ENCODE assay signal across 20 cellular contexts in genomic region chr20:54065601-54066038, GRCh38. TPM values are rescaled to one million over a fixed set of nuclear protein-coding genes. Genes with fewer than 3 reads are reported as not detected.
DNase-seq lines count a peak whose midpoint lies in the region; ATAC-seq and TF ChIP-seq lines count a peak whose summit lies in the region.
"Had no signal": no experiment of that assay in that cellular context is flagged by ENCODE, and none has a peak within 500 bp of the region (broad histone marks: within the 10 kb centered on the region; RNA-seq: fewer than 3 reads in every experiment).

No MANE protein-coding gene starts in this region.

- H3K36me3 Mint-ChIP-seq in T-helper 2 cell treated with Interferon-gamma antibody and Interleukin-4, amounts not matched to agents 5 μg/mL and 100 μg/mL, for 36 hours (ENCODE audit: low read depth): no peaks in the 10 kb centered on the region
- no peaks in the 10 kb centered on the region for H3K36me3 Mint-ChIP-seq in WTC11
- H3K36me3 Mint-ChIP-seq: CD8-positive, alpha-beta T cell had no signal

- H3K27me3 Mint-ChIP-seq in T-helper 2 cell treated with Interferon-gamma antibody and Interleukin-4, amounts not matched to agents 5 μg/mL and 100 μg/mL, for 36 hours (ENCODE audit: low read depth): peaks cover 3% of the 10 kb centered on the region
- no peaks in the 10 kb centered on the region for H3K27me3 Mint-ChIP-seq in WTC11 (ENCODE audit: low read depth)

- no peak for TF ChIP-seq EP300 in ovary (IDR thresholded peaks at IDR 0.05)

- peaks cover 8% of the 10 kb centered on the region for H3K4me1 Mint-ChIP-seq in T-helper 2 cell treated with Interferon-gamma antibody and Interleukin-4, amounts not matched to agents 5 μg/mL and 100 μg/mL, for 36 hours (ENCODE audit: low read depth)
- H3K4me1 Mint-ChIP-seq in WTC11: peaks cover 34% of the 10 kb centered on the region

- no peak for TF ChIP-seq POLR2A in ovary (IDR thresholded peaks at IDR 0.05)

- no peak overlapping the region for H3K4me3 Mint-ChIP-seq in T-helper 2 cell treated with Interferon-gamma antibody and Interleukin-4, amounts not matched to agents 5 μg/mL and 100 μg/mL, for 36 hours
- no peak overlapping the region for H3K4me3 Mint-ChIP-seq in WTC11
- H3K4me3 Mint-ChIP-seq: CD8-positive, alpha-beta T cell had no signal

- H3K9me3 Mint-ChIP-seq in T-helper 2 cell treated with Interferon-gamma antibody and Interleukin-4, amounts not matched to agents 5 μg/mL and 100 μg/mL, for 36 hours: no peaks in the 10 kb centered on the region
- H3K9me3 Mint-ChIP-seq in WTC11: no peaks in the 10 kb centered on the region
- H3K9me3 Mint-ChIP-seq: CD8-positive, alpha-beta T cell had no signal

- ATAC-seq in WTC11 (no peak), mucosa of descending colon (peak; percentile 28), GM19455 (IDR thresholded peaks at IDR 0.05; ENCODE audit: unreplicated experiment) (no peak)
- ATAC-seq: CD8-positive, alpha-beta T cell; Right ventricle myocardium inferior had no signal

- no peak overlapping the region for H3K27ac ChIP-seq in ovary
- H3K27ac ChIP-seq: Peyer's patch had no signal

- intact Hi-C loops in mucosa of descending colon (cut with DNase I, micrococcal nuclease) (no loop called here), ovary (cut with DNase I) (no loop called here)

- peak overlapping the region; percentile 14 for H3K27ac Mint-ChIP-seq in T-helper 2 cell treated with Interferon-gamma antibody and Interleukin-4, amounts not matched to agents 5 μg/mL and 100 μg/mL, for 36 hours
- H3K27ac Mint-ChIP-seq in WTC11: peak overlapping the region; percentile 32; the same call in 1 of the 2 replicates
- H3K27ac Mint-ChIP-seq: CD8-positive, alpha-beta T cell had no signal

- CTCF ChIA-PET in WTC11 (lab: Charles Lee): no interaction called here

- H3K36me3 ChIP-seq in mucosa of descending colon (ENCODE audit: low read depth) (no peaks in the 10 kb centered on the region), ovary (no peaks in the 10 kb centered on the region)
- H3K36me3 ChIP-seq: Peyer's patch had no signal

- WGBS in ovary, 3 donors: 62 to 65% (median 62%) methylated on average over 7 of the region's 7 CpGs

- H3K27me3 ChIP-seq in ovary: no peaks in the 10 kb centered on the region
- H3K27me3 ChIP-seq: Peyer's patch had no signal

- DNase-seq in T-helper 2 cell treated with Interferon-gamma antibody and Interleukin-4, amounts not matched to agents 5 μg/mL and 100 μg/mL, for 36 hours (ENCODE audit: low spot score): no peak
- DNase-seq in T-helper 2 cell (no peak), WTC11 (ENCODE audit: low spot score) (no peak), mucosa of descending colon (peak in 1 of 3 donors; percentile 64), ovary (no peak), NCI-H1105 (lab: John Stamatoyannopoulos, UW) (no peak)
- no peak for DNase-seq in stimulated activated CD4-positive, alpha-beta T cell treated with anti-CD3 and anti-CD28 coated beads, Interleukin-4, amount 100 ng/mL, for 4 hours
- DNase-seq: 8988T; CD8-positive, alpha-beta T cell; DMS79 treated with DMSO at 0.1 percent for 48 hours; Kasumi-1; NCI-H1417; NCI-H2029 treated with DMSO at 0.1 percent for 48 hours; NCI-H2171 treated with DMSO at 0.1 percent for 48 hours; NCI-H446 treated with DMSO at 0.1 percent for 48 hours had no signal

- TF ChIP-seq CTCF in WTC11 (IDR thresholded peaks at IDR 0.05): no peak
- no peak for TF ChIP-seq CTCF in mucosa of descending colon (IDR thresholded peaks at IDR 0.05)
- no peak for TF ChIP-seq CTCF in ovary (IDR thresholded peaks at IDR 0.05)

- POLR2A ChIA-PET in WTC11 (lab: Charles Lee): no interaction called here

- no peak overlapping the region for H3K4me3 ChIP-seq in mucosa of descending colon
- no peak overlapping the region for H3K4me3 ChIP-seq in ovary
- H3K4me3 ChIP-seq: Peyer's patch had no signal

- peaks cover 20% of the 10 kb centered on the region for H3K4me1 ChIP-seq in mucosa of descending colon (ENCODE audit: low read depth)
- no peaks in the 10 kb centered on the region for H3K4me1 ChIP-seq in ovary (ENCODE audit: insufficient read depth)

- H3K9me3 ChIP-seq in mucosa of descending colon (no peaks in the 10 kb centered on the region), ovary (no peaks in the 10 kb centered on the region)
- H3K9me3 ChIP-seq: Peyer's patch had no signal

TF ChIP-seq in WTC11, 78 proteins besides CTCF, POLR2A, EP300 and RAD21:
- no peak for TF ChIP-seq TEAD4 (CRISPR knock-in tag; IDR thresholded peaks at IDR 0.05)
- no peak for TF ChIP-seq SP1 (CRISPR knock-in tag; conservative IDR thresholded peaks at IDR 0.05)
- TF ChIP-seq ZSCAN18 (CRISPR knock-in tag; IDR thresholded peaks at IDR 0.05): no peak
- no peak for TF ChIP-seq PRDM15 (CRISPR knock-in tag; IDR thresholded peaks at IDR 0.05)
- no peak for TF ChIP-seq EMX1 (CRISPR knock-in tag; IDR thresholded peaks at IDR 0.05)
- TF ChIP-seq ESRRA (CRISPR knock-in tag; IDR thresholded peaks at IDR 0.05; ENCODE audit: borderline replicate concordance): no peak
- TF ChIP-seq, protein P1, sequence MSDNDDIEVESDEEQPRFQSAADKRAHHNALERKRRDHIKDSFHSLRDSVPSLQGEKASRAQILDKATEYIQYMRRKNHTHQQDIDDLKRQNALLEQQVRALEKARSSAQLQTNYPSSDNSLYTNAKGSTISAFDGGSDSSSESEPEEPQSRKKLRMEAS (CRISPR knock-in tag; IDR thresholded peaks at IDR 0.05): no peak
- no peak for TF ChIP-seq AR (CRISPR knock-in tag; IDR thresholded peaks at IDR 0.05)

RNA-seq across cellular contexts. Expression of gene BCAS1, which starts 4.8 kb away (rescaled TPM):
- total RNA-seq in WTC11 (2021) (0.11 to 0.25 TPM (median 0.18 TPM) in 3 replicates), mucosa of descending colon (100 to 1,000 TPM in 2 of 3 donors, 10 to 100 TPM in 1; 39.4 to 191 (median 101) TPM), ovary (under 1 TPM in 5 of 7 donors, not detected in 2; 0.13 to 0.92 (median 0.51) TPM)
- polyA plus RNA-seq in ovary: under 1 TPM; 0.15 to 0.57 TPM
- total RNA-seq: CD8-positive, alpha-beta T cell; H4; Right ventricle myocardium inferior had no signal
- polyA plus RNA-seq: BJ had no signal

Comparison
In these comparisons a context has a peak if more than half of its experiments do, and no peak if none do; other contexts are left out.
1. RNA of gene BCAS1, which starts 4.8 kb away (total RNA-seq): 39.4 to 191 TPM in mucosa of descending colon; 0.13 to 0.92 TPM in ovary and 0.11 to 0.25 TPM in WTC11; every median in the first group is over 10 times any median in the second.